In genomic region chr6:13709698-13710551, GRCh38 we compare ENCODE assay signal across 8 cellular contexts. TPM values are rescaled to one million over a fixed set of nuclear protein-coding genes. Genes with fewer than 3 reads are reported as not detected.
DNase-seq lines count a peak whose midpoint lies in the region; FAIRE-seq and TF ChIP-seq lines count a peak whose summit lies in the region.

No MANE protein-coding gene starts in this region.

- H3K9me3 ChIP-seq in SK-N-SH (peaks cover 4% of the 10 kb centered on the region; the same call in 1 of the 2 replicates), neural progenitor cell (ENCODE audit: low read depth) (no peaks in the 10 kb centered on the region)

- TF ChIP-seq RAD21 in SK-N-SH (IDR thresholded peaks at IDR 0.05; ENCODE audit: low read length) = no peak

- H3K9me2 ChIP-seq in SK-N-SH = no peaks in the 10 kb centered on the region

- no peaks in the 10 kb centered on the region for H3K36me3 ChIP-seq in SK-N-SH (replicated peaks in 1 of 2; ENCODE audit: control insufficient read depth in 1 of 2, insufficient read depth in 2 of 2, low read length in 1 of 2)
- H3K36me3 ChIP-seq in neural progenitor cell = no peaks in the 10 kb centered on the region

- H3K27ac Mint-ChIP-seq in endothelial cell (ENCODE audit: unreplicated experiment) (peak overlapping the region; percentile 94), neural progenitor cell (peak overlapping the region; percentile 98)

- H3K4me3 Mint-ChIP-seq in endothelial cell (ENCODE audit: unreplicated experiment) (peak overlapping the region; percentile 100), neural progenitor cell (peak overlapping the region; percentile 100)

- H3K79me2 ChIP-seq in SK-N-SH (ENCODE audit: insufficient read depth) (peaks cover 60% of the 10 kb centered on the region), neural progenitor cell (ENCODE audit: low read depth) (peaks cover 60% of the 10 kb centered on the region)

- 5% methylated on average over 10 of the region's 10 CpGs for WGBS in SK-N-SH (ENCODE audit: low lambda C conversion rate)

- H3K27me3 Mint-ChIP-seq in endothelial cell (ENCODE audit: unreplicated experiment) = peaks cover 9% of the 10 kb centered on the region
- H3K27me3 Mint-ChIP-seq in neural progenitor cell (ENCODE audit: insufficient read depth, low read depth) = peaks cover 2% of the 10 kb centered on the region

- peak overlapping the region; percentile 89 for H3K4me3 ChIP-seq in AG10803 (ENCODE audit: low read length)
- peak overlapping the region; percentile 76 to 92 for H3K4me3 ChIP-seq in SK-N-SH (ENCODE audit: low read depth in 2 of 2, low read length in 1 of 2)
- peak overlapping the region; percentile 98 for H3K4me3 ChIP-seq in neural progenitor cell

- no peaks in the 10 kb centered on the region for H3K27me3 ChIP-seq in SK-N-SH (ENCODE audit: insufficient read depth)
- H3K27me3 ChIP-seq in neural progenitor cell = no peaks in the 10 kb centered on the region

- H3K36me3 Mint-ChIP-seq in endothelial cell (ENCODE audit: low read depth, unreplicated experiment) = peaks cover 4% of the 10 kb centered on the region
- peaks cover 13% of the 10 kb centered on the region for H3K36me3 Mint-ChIP-seq in neural progenitor cell

- no peak for TF ChIP-seq POLR2A in H54 (IDR thresholded peaks at IDR 0.05; ENCODE audit: low read depth, low read length)

- no peaks in the 10 kb centered on the region for H3K9me3 Mint-ChIP-seq in endothelial cell (ENCODE audit: unreplicated experiment)
- H3K9me3 Mint-ChIP-seq in neural progenitor cell = no peaks in the 10 kb centered on the region

- FAIRE-seq in H54 (lab: Jason Lieb, UNC) = peak; percentile 61

- TF ChIP-seq CTCF in AG10803 (conservative IDR thresholded peaks at IDR 0.05; ENCODE audit: low read length) = no peak
- TF ChIP-seq CTCF in SK-N-SH (IDR thresholded peaks at IDR 0.05) = no peak
- TF ChIP-seq CTCF in endothelial cell (IDR thresholded peaks at IDR 0.05; ENCODE audit: unreplicated experiment) = no peak
- no peak for TF ChIP-seq CTCF in neural progenitor cell (IDR thresholded peaks at IDR 0.05)

- H3K4me1 Mint-ChIP-seq in endothelial cell (ENCODE audit: unreplicated experiment) = peaks cover 35% of the 10 kb centered on the region
- peaks cover 30% of the 10 kb centered on the region for H3K4me1 Mint-ChIP-seq in neural progenitor cell

- TF ChIP-seq EP300 in SK-N-SH (IDR thresholded peaks at IDR 0.05; ENCODE audit: borderline replicate concordance in 1 of 2, low read depth in 1 of 2, low read length in 1 of 2) = no peak

- POLR2A ChIA-PET in SK-N-SH (lab: Yijun Ruan, JAX) = interaction anchor here (1.0 to 1.1 kb wide), 2 partner anchors 95 to 136 kb away, joined by 3 to 6 read pairs; partner anchors contain the start of genes NOL7 and SIRT5

- H3K27ac ChIP-seq in SK-N-SH (ENCODE audit: low read depth in 2 of 2, low read length in 1 of 2) (peak overlapping the region; percentile 65 to 94), neural progenitor cell (no peak overlapping the region)

- DNase-seq in AG10803 (ENCODE audit: low read depth) (peak; percentile 31), H54 (ENCODE audit: insufficient read length, low spot score) (no peak), SK-N-SH (peak; percentile 40), endothelial cell (ENCODE audit: low spot score) (no peak), neural progenitor cell (ENCODE audit: low spot score) (peak; percentile 40), NCI-H1048 (lab: John Stamatoyannopoulos, UW) (no peak), SKM-1 treated with dmso at 0.1 percent for 144 hours (lab: John Stamatoyannopoulos, UW; ENCODE audit: unreplicated experiment) (no peak)
- DNase-seq in activated CD4-positive, alpha-beta T cell treated with anti-CD3 and anti-CD28 coated beads, Interleukin-2, amount 50 U/mL, for 1 hour = no peak

- H3K9ac ChIP-seq in SK-N-SH = peak overlapping the region; percentile 79
- H3K9ac ChIP-seq in neural progenitor cell = peak overlapping the region; percentile 73

- H4K20me1 ChIP-seq in SK-N-SH (ENCODE audit: insufficient read depth) = peaks cover 53% of the 10 kb centered on the region
- H4K20me1 ChIP-seq in neural progenitor cell (ENCODE audit: low read depth) = peaks cover 31% of the 10 kb centered on the region

- H3K4me2 ChIP-seq in SK-N-SH (peak overlapping the region; percentile 94), neural progenitor cell (peak overlapping the region; percentile 99)

- H2AFZ ChIP-seq in SK-N-SH (ENCODE audit: low read depth) (no peak overlapping the region; the same call in 1 of the 2 replicates), neural progenitor cell (replicated peaks) (no peak overlapping the region)

- H3F3A ChIP-seq in SK-N-SH (replicated peaks; ENCODE audit: insufficient read depth) (peaks cover 22% of the 10 kb centered on the region), neural progenitor cell (ENCODE audit: low read depth) (peaks cover 26% of the 10 kb centered on the region)

- CTCF ChIA-PET in SK-N-SH (lab: Yijun Ruan, JAX) = interaction anchor here (0.6 to 1.4 kb wide), 10 partner anchors 15 to 1735 kb away, joined by 3 to 8 read pairs (median 3); partner anchors contain the start of gene NOL7

- peaks cover 4 to 7% of the 10 kb centered on the region in 2 experiments; a peak in 3 of 4 replicates for H3K4me1 ChIP-seq in SK-N-SH (ENCODE audit: control insufficient read depth in 1 of 2, insufficient read depth in 2 of 2, low read depth in 1 of 2, low read length in 1 of 2)
- H3K4me1 ChIP-seq in neural progenitor cell = peaks cover 30% of the 10 kb centered on the region

TF ChIP-seq in SK-N-SH, 30 proteins besides CTCF, POLR2A, EP300 and RAD21:
- TF ChIP-seq USF2 (IDR thresholded peaks at IDR 0.05; ENCODE audit: borderline replicate concordance, low read depth, low read length) (no peak), FOXM1 (IDR thresholded peaks at IDR 0.05; ENCODE audit: low read depth) (no peak), REST (IDR thresholded peaks at IDR 0.05; ENCODE audit: low read depth, low read length) (no peak)
TF ChIP-seq in SK-N-SH: peak in this region for 0.

RNA-seq across cellular contexts. Expression of gene RANBP9, which starts 1.7 kb away (rescaled TPM):
- 19.9 and 20.4 TPM in 2 replicates for polyA plus RNA-seq in SK-N-SH (2012; rRNA removed)
- polyA plus RNA-seq in SK-N-SH (2012; cell fraction: cytosol; rRNA removed) = 27.5 and 31.5 TPM in 2 replicates
- 14.6 and 34.6 TPM in 2 replicates for polyA plus RNA-seq in SK-N-SH (2012; cell fraction: nucleus; rRNA removed)
- 64.7 TPM for total RNA-seq in endothelial cell (ENCODE audit: unreplicated experiment)
- total RNA-seq in neural progenitor cell (ENCODE audit: low replicate concordance) = 35.2 and 44.8 TPM in 2 replicates

Comparison
In these comparisons a context has a peak if more than half of its experiments do, and no peak if none do; other contexts are left out.
1. DNase-seq: peak in AG10803 (single experiment), SK-N-SH (single experiment) and neural progenitor cell (single experiment); none in H54 (single experiment), endothelial cell (single experiment), NCI-H1048 (single experiment), activated CD4-positive, alpha-beta T cell treated with anti-CD3 and anti-CD28 coated beads, Interleukin-2, amount 50 U/mL, for 1 hour (single experiment) and SKM-1 treated with dmso at 0.1 percent for 144 hours (single experiment).
2. Peak in every context shown above with its lines, with median percentiles within 50 percentile points of each other: H3K4me3 ChIP-seq.